ENCODE assay signal across 8 cellular contexts in the genomic region with DNA sequence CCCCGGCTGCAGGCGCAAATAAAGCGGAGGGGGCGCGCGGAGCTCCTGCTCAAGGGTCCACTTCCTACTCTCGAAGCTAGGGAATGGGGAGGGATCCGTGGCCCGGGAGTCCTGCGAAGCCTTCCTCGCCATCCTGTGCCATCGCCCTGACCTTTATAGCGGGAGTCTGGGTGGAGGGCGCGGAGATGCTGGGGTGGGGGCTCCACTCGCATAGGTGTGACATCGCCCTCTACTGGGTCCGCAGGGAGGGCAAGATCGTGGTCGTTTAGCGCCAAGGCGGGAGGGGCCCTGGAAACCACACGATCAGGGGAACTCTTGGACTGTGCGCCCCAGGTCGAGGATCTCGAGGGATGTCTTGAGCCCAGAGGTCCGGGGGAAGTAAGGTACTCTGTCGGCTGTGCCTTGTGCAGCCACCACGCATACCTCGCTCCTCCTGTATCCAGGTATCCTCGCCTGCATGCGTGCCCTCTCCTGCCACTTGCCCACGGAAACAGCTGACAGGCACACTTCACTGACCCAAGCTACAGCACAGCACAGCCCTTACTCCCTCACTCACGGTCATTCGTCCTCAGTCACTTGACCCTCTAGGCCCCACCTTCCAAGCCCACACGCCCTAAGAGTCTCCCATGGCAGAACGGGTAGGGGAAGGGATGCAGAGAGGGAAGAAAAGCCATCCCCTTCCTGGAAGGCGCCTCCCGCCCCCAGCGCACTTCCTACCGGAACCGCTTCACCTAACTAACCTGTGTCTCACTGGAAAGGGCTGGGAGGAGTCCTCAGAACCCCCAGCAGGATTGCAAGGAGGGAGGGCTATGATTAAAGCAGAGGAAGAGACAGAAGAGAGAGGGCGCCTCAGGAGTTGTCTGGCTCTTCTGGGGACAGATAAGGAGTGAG. TPM values are rescaled to one million over a fixed set of nuclear protein-coding genes. Genes with fewer than 3 reads are reported as not detected.
DNase-seq lines count a peak whose midpoint lies in the region; ATAC-seq and TF ChIP-seq lines count a peak whose summit lies in the region.

No MANE protein-coding gene starts in this region.

- peaks cover 0 to 28% (median 18%) of the 10 kb centered on the region in 11 experiments; a peak in 11 of 22 replicates for H3K27me3 ChIP-seq in BLaER1 treated with 17β-estradiol and CSF1 and Interleukin-3, amounts not matched to agents 10 nM and 100 nM
- H3K27me3 ChIP-seq in esophagus muscularis mucosa (no peaks in the 10 kb centered on the region), neuronal stem cell (ENCODE audit: control insufficient read depth in 3 of 3, insufficient read depth in 3 of 3, low read depth in 1 of 3, low read length in 3 of 3) (peaks cover 0 to 16% (median 0%) of the 10 kb centered on the region in 3 experiments)

- intact Hi-C loops in esophagus muscularis mucosa (cut with DNase I) = no loop called here

- WGBS in esophagus muscularis mucosa = 37% methylated on average over 30 of the region's 43 CpGs
- no CpG with 5 or more reads among the region's 43 CpGs for WGBS in neuronal stem cell (ENCODE audit: extremely low coverage in 2 of 2, insufficient read length in 2 of 2, insufficient replicate concordance in 1 of 2), 2 donors

- DNase-seq in NCI-H1930 (lab: John Stamatoyannopoulos, UW) = peak; percentile 38 to 61
- DNase-seq in esophagus muscularis mucosa (ENCODE audit: extremely low spot score) = no peak
- DNase-seq in neuronal stem cell (ENCODE audit: low spot score) = no peak
- no peak for DNase-seq in OCI-M2 (lab: John Stamatoyannopoulos, UW; ENCODE audit: unreplicated experiment)

- H2BK120ac ChIP-seq in neuronal stem cell (ENCODE audit: low read depth, low read length) = peak overlapping the region; percentile 62

- peak overlapping the region; percentile 87 for H3K23ac ChIP-seq in neuronal stem cell (ENCODE audit: low read depth, low read length, poor library complexity)

- TF ChIP-seq POLR2A in esophagus muscularis mucosa (IDR thresholded peaks at IDR 0.05; ENCODE audit: low read depth) = no peak

- peak overlapping the region; percentile 79 for H4K91ac ChIP-seq in neuronal stem cell (ENCODE audit: low read depth, low read length, poor library complexity)

- H2AFZ ChIP-seq in neuronal stem cell (ENCODE audit: low read length) = peak overlapping the region; percentile 41

- H2AK5ac ChIP-seq in neuronal stem cell (ENCODE audit: low read depth, low read length) = peak overlapping the region; percentile 12

- H4K20me1 ChIP-seq in BLaER1 treated with 17β-estradiol and CSF1 and Interleukin-3, amounts not matched to agents 10 nM and 100 nM = peaks cover 0 to 2% (median 0%) of the 10 kb centered on the region in 11 experiments; a peak in 1 of 22 replicates

- peak overlapping the region; percentile 100 for H2BK15ac ChIP-seq in neuronal stem cell (ENCODE audit: low read length)

- peak overlapping the region; percentile 80 for H3K4ac ChIP-seq in neuronal stem cell (ENCODE audit: low read length)

- H4K8ac ChIP-seq in neuronal stem cell (ENCODE audit: low read depth, low read length) = no peak overlapping the region

- H3K4me3 ChIP-seq in BLaER1 treated with 17β-estradiol and CSF1 and Interleukin-3, amounts not matched to agents 10 nM and 100 nM = peak overlapping the region; percentile 57 to 73 (median 62)
- peak overlapping the region; percentile 66 to 75 (median 72) for H3K4me3 ChIP-seq in esophagus muscularis mucosa
- H3K4me3 ChIP-seq in neuronal stem cell (ENCODE audit: low read length in 2 of 2) = peak overlapping the region in 1 of 2 donors; percentile 77

- peak overlapping the region; percentile 98 for H3K18ac ChIP-seq in neuronal stem cell (ENCODE audit: low read length)

- TF ChIP-seq EP300 in esophagus muscularis mucosa (IDR thresholded peaks at IDR 0.05) = no peak

- H2BK12ac ChIP-seq in neuronal stem cell (ENCODE audit: low read length) = peak overlapping the region; percentile 95

- peak overlapping the region in 7 of 11 experiments; percentile 23 to 84 (median 81); a peak in 10 of 22 replicates for H3K27ac ChIP-seq in BLaER1 treated with 17β-estradiol and CSF1 and Interleukin-3, amounts not matched to agents 10 nM and 100 nM
- H3K27ac ChIP-seq in esophagus muscularis mucosa (replicated peaks in 1 of 4) (peak overlapping the region; percentile 78 to 84 (median 80)), neuronal stem cell (replicated peaks; ENCODE audit: low read length) (no peak overlapping the region)

- H3K4me1 ChIP-seq in BLaER1 treated with 17β-estradiol and CSF1 and Interleukin-3, amounts not matched to agents 10 nM and 100 nM = peaks cover 29 to 50% (median 33%) of the 10 kb centered on the region in 10 experiments
- H3K4me1 ChIP-seq in esophagus muscularis mucosa (peaks cover 13 to 35% (median 30%) of the 10 kb centered on the region in 4 donors), neuronal stem cell (ENCODE audit: control insufficient read depth in 2 of 2, insufficient read depth in 1 of 2, low read depth in 1 of 2, low read length in 2 of 2) (peaks cover 27 to 31% of the 10 kb centered on the region in 2 donors)

- TF ChIP-seq CTCF in esophagus muscularis mucosa (IDR thresholded peaks at IDR 0.05) = peak; percentile 18 to 39 (median 39)

- H3K79me1 ChIP-seq in neuronal stem cell (ENCODE audit: low read depth, low read length) = no peaks in the 10 kb centered on the region

- H3K36me3 ChIP-seq in BLaER1 treated with 17β-estradiol and CSF1 and Interleukin-3, amounts not matched to agents 10 nM and 100 nM = peaks cover 0 to 20% (median 0%) of the 10 kb centered on the region in 11 experiments; a peak in 4 of 22 replicates
- H3K36me3 ChIP-seq in esophagus muscularis mucosa (peaks cover 0 to 30% (median 13%) of the 10 kb centered on the region in 4 donors), neuronal stem cell (replicated peaks in 1 of 2; ENCODE audit: control insufficient read depth in 2 of 2, insufficient read depth in 2 of 2, low read length in 2 of 2) (peaks cover 4 to 32% of the 10 kb centered on the region in 2 donors)

- H3K14ac ChIP-seq in neuronal stem cell (ENCODE audit: low read length) = peak overlapping the region; percentile 72

- peak overlapping the region; percentile 20 for H2BK5ac ChIP-seq in neuronal stem cell (ENCODE audit: low read length)

- H3K9ac ChIP-seq in BLaER1 treated with 17β-estradiol and CSF1 and Interleukin-3, amounts not matched to agents 10 nM and 100 nM = peak overlapping the region; percentile 19 to 86 (median 77); a peak in 18 of 22 replicates
- H3K9ac ChIP-seq in neuronal stem cell (ENCODE audit: low read depth, low read length, poor library complexity) = peak overlapping the region; percentile 46

- peak overlapping the region; percentile 88 to 100 (median 96) for H3K4me2 ChIP-seq in BLaER1 treated with 17β-estradiol and CSF1 and Interleukin-3, amounts not matched to agents 10 nM and 100 nM
- H3K4me2 ChIP-seq in neuronal stem cell (ENCODE audit: insufficient read depth, low read length, poor library complexity, severe bottlenecking) = peak overlapping the region; percentile 90

- no peaks in the 10 kb centered on the region for H3K9me3 ChIP-seq in BLaER1 treated with 17β-estradiol and CSF1 and Interleukin-3, amounts not matched to agents 10 nM and 100 nM (replicated peaks in 1 of 11)
- H3K9me3 ChIP-seq in esophagus muscularis mucosa (no peaks in the 10 kb centered on the region), neuronal stem cell (replicated peaks in 1 of 2; ENCODE audit: control insufficient read depth in 2 of 2, insufficient read depth in 1 of 2, low read depth in 1 of 2, low read length in 2 of 2) (no peaks in the 10 kb centered on the region)

- no peak for ATAC-seq in HG03354 (IDR thresholded peaks at IDR 0.05; ENCODE audit: poor library complexity, severe bottlenecking, unreplicated experiment)
- ATAC-seq in GM19463 (IDR thresholded peaks at IDR 0.05; ENCODE audit: unreplicated experiment) = no peak
- no peak for ATAC-seq in HG03442 (IDR thresholded peaks at IDR 0.05; ENCODE audit: unreplicated experiment)

RNA-seq across cellular contexts. Expression of gene EPHB3, which starts 22.7 kb away (rescaled TPM):
- total RNA-seq in esophagus muscularis mucosa = 1 to 10 TPM; 1.5 to 6.1 (median 3.5) TPM
- polyA plus RNA-seq in neuronal stem cell (2013, experiment 1 of 2) = 3.8 TPM
- polyA plus RNA-seq in neuronal stem cell (2013, experiment 2 of 2) = 4.3 TPM

Comparison
In these comparisons a context has a peak if more than half of its experiments do, and no peak if none do; other contexts are left out.
1. DNase-seq: peak in NCI-H1930 (2 of 2); none in esophagus muscularis mucosa (single experiment), neuronal stem cell (single experiment) and OCI-M2 (single experiment).